Comparison of ENCODE assay signal across 8 cellular contexts in the genomic region with DNA sequence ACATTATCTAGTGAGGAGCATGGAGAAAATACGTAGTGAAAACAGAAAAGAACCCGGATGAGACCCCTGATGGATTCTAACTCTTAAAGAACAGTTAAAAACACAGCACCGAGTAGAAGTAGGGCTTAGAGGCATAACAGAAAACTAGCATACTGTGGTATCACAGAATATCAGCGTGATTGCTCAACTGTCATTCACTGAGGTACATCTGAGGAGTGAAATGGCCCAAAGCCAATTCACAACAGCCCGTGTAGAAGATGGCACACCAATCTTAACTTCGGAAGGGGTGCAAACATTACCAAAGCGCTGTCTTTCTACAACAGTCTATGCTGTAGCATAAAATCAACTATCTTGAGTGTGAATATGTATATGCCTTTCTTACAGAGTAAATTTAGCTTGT. TPM values are rescaled to one million over a fixed set of nuclear protein-coding genes. Genes with fewer than 3 reads are reported as not detected.
DNase-seq lines count a peak whose midpoint lies in the region; FAIRE-seq and TF ChIP-seq lines count a peak whose summit lies in the region.
"Had no signal": no experiment of that assay in that cellular context is flagged by ENCODE, and none has a peak within 500 bp of the region (broad histone marks: within the 10 kb centered on the region; RNA-seq: fewer than 3 reads in every experiment).

No MANE protein-coding gene starts in this region.

- H3F3A ChIP-seq in PC-9 (ENCODE audit: insufficient read depth, low read depth), result no peaks in the 10 kb centered on the region

- no peak for DNase-seq in H54 (ENCODE audit: insufficient read length, low spot score)
- no peak for DNase-seq in PC-9
- no peak for DNase-seq in fibroblast of pulmonary artery (ENCODE audit: low read depth)
- DNase-seq in retinal pigment epithelial cell (ENCODE audit: low read depth), result no peak
- no peak for DNase-seq in type B pancreatic cell (ENCODE audit: extremely low spot score, unreplicated experiment)
- no peak for DNase-seq in sigmoid colon
- DNase-seq in activated T-cell treated with anti-CD3 and anti-CD28 coated beads, Interleukin-2, amount 50 U/mL, for 48 hours, result no peak
- DNase-seq: NCI-H1092 had no signal

- H3K27ac ChIP-seq in PC-9 (no peak overlapping the region), sigmoid colon (peak overlapping the region in 1 of 4 donors; percentile 96)

- H3K79me2 ChIP-seq in PC-9 (ENCODE audit: low read depth), result peaks cover 36% of the 10 kb centered on the region

- H3K9me2 ChIP-seq in PC-9 (ENCODE audit: insufficient read depth), result no peaks in the 10 kb centered on the region

- no peaks in the 10 kb centered on the region for H3K27me3 Mint-ChIP-seq in type B pancreatic cell

- TF ChIP-seq POLR2A in H54 (IDR thresholded peaks at IDR 0.05; ENCODE audit: low read depth, low read length) (no peak), sigmoid colon (IDR thresholded peaks at IDR 0.05) (no peak)

- H3K27me3 ChIP-seq in PC-9 (ENCODE audit: insufficient read depth, low read depth) (no peaks in the 10 kb centered on the region), sigmoid colon (no peaks in the 10 kb centered on the region)

- 37 to 69% methylated on average over 7 of the region's 7 CpGs for WGBS in sigmoid colon, 2 donors

- peak overlapping the region; percentile 71 for H3K4me3 ChIP-seq in PC-9
- H3K4me3 ChIP-seq in fibroblast of pulmonary artery (replicated peaks; ENCODE audit: low read depth, low read length), result peak overlapping the region; percentile 81
- H3K4me3 ChIP-seq in retinal pigment epithelial cell (ENCODE audit: low read length), result peak overlapping the region; percentile 76
- peak overlapping the region in 2 of 4 donors; percentile 90 to 94 for H3K4me3 ChIP-seq in sigmoid colon

- POLR2A ChIA-PET in PC-9 (lab: Charles Lee; ENCODE audit: unreplicated experiment), result no interaction called here

- H3K9me3 Mint-ChIP-seq in type B pancreatic cell, result no peaks in the 10 kb centered on the region

- H3K4me3 Mint-ChIP-seq in type B pancreatic cell, result no peak overlapping the region

- H3K4me1 ChIP-seq in PC-9 (replicated peaks; ENCODE audit: insufficient read depth), result no peaks in the 10 kb centered on the region
- H3K4me1 ChIP-seq in sigmoid colon, result peaks cover 0 to 16% (median 12%) of the 10 kb centered on the region in 4 donors

- peak overlapping the region; percentile 86 for H3K4me2 ChIP-seq in PC-9

- no peak overlapping the region for H3K27ac Mint-ChIP-seq in type B pancreatic cell

- TF ChIP-seq CTCF in PC-9 (conservative IDR thresholded peaks at IDR 0.05), result no peak
- no peak for TF ChIP-seq CTCF in fibroblast of pulmonary artery (IDR thresholded peaks at IDR 0.05; ENCODE audit: low read length, missing control alignments)
- TF ChIP-seq CTCF in retinal pigment epithelial cell (conservative IDR thresholded peaks at IDR 0.05; ENCODE audit: low read depth, low read length), result no peak
- TF ChIP-seq CTCF in type B pancreatic cell (conservative IDR thresholded peaks at IDR 0.05), result no peak
- TF ChIP-seq CTCF in sigmoid colon (IDR thresholded peaks at IDR 0.05), result no peak

- FAIRE-seq in H54 (lab: Jason Lieb, UNC), result peak; percentile 74

- H4K20me1 ChIP-seq in PC-9 (ENCODE audit: insufficient read depth), result no peaks in the 10 kb centered on the region

- no peak for TF ChIP-seq EP300 in sigmoid colon (IDR thresholded peaks at IDR 0.05)

- no peak overlapping the region for H2AFZ ChIP-seq in PC-9

- intact Hi-C loops in PC-9 (cut with micrococcal nuclease; ENCODE audit: unreplicated experiment) (loop anchor here (5.0 to 10.0 kb wide), 5 partner anchors 61 to 584 kb away; partner anchors contain the start of genes PDCD6IP and UBP1), sigmoid colon (cut with DNase I) (loop anchor here (5.0 to 10.0 kb wide), 2 partner anchors 274 to 1141 kb away; partner anchors contain the start of genes DYNC1LI1 and UBP1)

- no peaks in the 10 kb centered on the region for H3K9me3 ChIP-seq in PC-9 (ENCODE audit: insufficient read depth, low read depth)
- H3K9me3 ChIP-seq in sigmoid colon, result no peaks in the 10 kb centered on the region

- H3K36me3 ChIP-seq in PC-9 (ENCODE audit: low read depth), result no peaks in the 10 kb centered on the region
- H3K36me3 ChIP-seq in sigmoid colon, result no peaks in the 10 kb centered on the region

- CTCF ChIA-PET in PC-9 (lab: Charles Lee), result interaction anchor here (0.5 to 1.1 kb wide), 2 partner anchors 79 to 296 kb away, joined by 3 read pairs; no protein-coding TSS in a partner anchor

- H3K4me1 Mint-ChIP-seq in type B pancreatic cell (ENCODE audit: unreplicated experiment), result peaks cover 7% of the 10 kb centered on the region

- no TSS peak for BruUV-seq in PC-9 (replicated peaks; lab: Mats Ljungman, UMichigan)

- peaks cover 9% of the 10 kb centered on the region for H3K36me3 Mint-ChIP-seq in type B pancreatic cell

RNA-seq across cellular contexts. Expression of gene CLASP2, which starts 1.8 kb away (rescaled TPM):
- 36.5 and 52.9 TPM in 2 replicates for total RNA-seq in PC-9 (2021)
- total RNA-seq in type B pancreatic cell (ENCODE audit: low replicate concordance), result 42.4 and 56.8 TPM in 2 replicates
- 100 to 1,000 TPM in 1 of 4 donors, 10 to 100 TPM in 3; 77.7 to 122 (median 94.5) TPM for total RNA-seq in sigmoid colon
- 10 to 100 TPM in 1 of 3 donors, 1 to 10 TPM in 2; 4.8 to 12.5 (median 6.0) TPM for polyA plus RNA-seq in sigmoid colon
